Comparison of ENCODE assay signal across 13 cellular contexts in the genomic region with DNA sequence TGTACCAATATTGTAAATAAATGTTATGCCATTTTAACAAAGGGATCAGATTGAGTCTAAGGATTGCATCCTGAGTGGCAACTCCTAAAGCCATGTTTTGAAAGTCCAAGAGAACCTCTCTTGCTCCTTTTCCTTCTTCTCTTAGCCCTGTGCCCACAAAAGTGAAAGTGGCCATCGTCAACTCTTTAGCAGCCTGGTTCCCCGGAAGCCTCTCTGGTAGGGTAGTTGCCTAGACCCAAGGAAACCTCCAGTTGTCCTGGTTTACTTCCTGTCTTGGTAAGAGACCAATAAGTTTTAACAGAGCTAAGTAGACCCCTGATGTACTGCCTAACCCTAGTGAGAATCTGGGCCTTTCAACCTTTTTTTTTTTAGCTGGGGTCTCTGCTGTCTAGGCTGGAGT. TPM values are rescaled to one million over a fixed set of nuclear protein-coding genes. Genes with fewer than 3 reads are reported as not detected.
A peak's percentile ranks its signal among the peaks of the same experiment; 100 is the strongest.
DNase-seq lines count a peak whose midpoint lies in the region; ATAC-seq and TF ChIP-seq lines count a peak whose summit lies in the region.
"Had no signal": no experiment of that assay in that cellular context is flagged by ENCODE, and none has a peak within 500 bp of the region (broad histone marks: within the 10 kb centered on the region; RNA-seq: fewer than 3 reads in every experiment).

No MANE protein-coding gene starts in this region.

- TF ChIP-seq POLR2A in transverse colon (IDR thresholded peaks at IDR 0.05) (no peak), heart left ventricle (IDR thresholded peaks at IDR 0.05) (no peak)

- H3K27ac ChIP-seq in transverse colon (peak overlapping the region; percentile 52 to 74 (median 69)), heart left ventricle (no peak overlapping the region)
- H3K27ac ChIP-seq: lower lobe of right lung, neutrophil, sigmoid colon had no signal

- DNase-seq in activated naive CD4-positive, alpha-beta T cell treated with anti-CD3 and anti-CD28 coated beads, Interleukin-2, amount 10 ng/mL, durations not matched to agents 7 days and 5 days, result no peak
- no peak for DNase-seq in activated naive CD4-positive, alpha-beta T cell treated with anti-CD3 and anti-CD28 coated beads, Interleukin-2, amount 50 U/mL, for 16 hours
- DNase-seq in activated B cell treated with CpG ODN at 0.5 μM for 24 hours, result no peak
- DNase-seq in immature natural killer cell, result peak in 2 of 3 donors; percentile 37 to 38
- DNase-seq in transverse colon, result no peak
- no peak for DNase-seq in heart left ventricle
- no peak for DNase-seq in T1000 (lab: John Stamatoyannopoulos, UW)
- DNase-seq: GDM1, lower lobe of right lung, NCI-H1417, sigmoid colon had no signal

- no peaks in the 10 kb centered on the region for H3K27me3 ChIP-seq in transverse colon
- no peaks in the 10 kb centered on the region for H3K27me3 ChIP-seq in heart left ventricle

- peaks cover 22% of the 10 kb centered on the region for H3K4me1 Mint-ChIP-seq in activated naive CD4-positive, alpha-beta T cell treated with anti-CD3 and anti-CD28 coated beads, Interleukin-2, amount 10 ng/mL, durations not matched to agents 7 days and 5 days
- H3K4me1 Mint-ChIP-seq in activated B cell treated with CpG ODN at 0.5 μM for 24 hours (peaks cover 19% of the 10 kb centered on the region), immature natural killer cell (peaks cover 34 to 48% of the 10 kb centered on the region in 2 donors)

- 74% methylated on average over 2 of the region's 2 CpGs; no CpG with 5 or more reads in 1 of the 2 donors for WGBS in transverse colon (ENCODE audit: low coverage in 1 of 2), 2 donors
- 92 to 94% (median 93%) methylated on average over 2 of the region's 2 CpGs for WGBS in heart left ventricle, 4 donors

- H3K4me3 ChIP-seq in transverse colon (no peak overlapping the region), heart left ventricle (no peak overlapping the region)
- H3K4me3 ChIP-seq: lower lobe of right lung, sigmoid colon had no signal

- CTCF ChIA-PET in activated naive CD4-positive, alpha-beta T cell treated with anti-CD3 and anti-CD28 coated beads, Interleukin-2, amount 10 ng/mL, durations not matched to agents 7 days and 5 days (lab: Charles Lee), result interaction anchor here (1.7 kb wide), 1 partner anchor 9 kb away, joined by 4 read pairs; no protein-coding TSS in a partner anchor
- CTCF ChIA-PET in activated B cell treated with CpG ODN at 0.5 μM for 24 hours (lab: Charles Lee), result interaction anchor here (0.6 kb wide), 1 partner anchor 299 kb away, joined by 3 read pairs; no protein-coding TSS in a partner anchor

- H3K9me3 ChIP-seq in transverse colon (no peaks in the 10 kb centered on the region), heart left ventricle (no peaks in the 10 kb centered on the region)
- H3K9me3 ChIP-seq: lower lobe of right lung, neutrophil, sigmoid colon had no signal

- POLR2A ChIA-PET in activated B cell treated with CpG ODN at 0.5 μM for 24 hours (lab: Charles Lee), result interaction anchor here (0.8 kb wide), 1 partner anchor 10 kb away, joined by 3 read pairs; a partner anchor contains a TSS

- H3K4me1 ChIP-seq in transverse colon (peaks cover 0 to 33% (median 19%) of the 10 kb centered on the region in 4 donors), heart left ventricle (peaks cover 0 to 12% (median 0%) of the 10 kb centered on the region in 12 donors)
- H3K4me1 ChIP-seq: lower lobe of right lung, sigmoid colon had no signal

- H3K4me3 Mint-ChIP-seq in activated naive CD4-positive, alpha-beta T cell treated with anti-CD3 and anti-CD28 coated beads, Interleukin-2, amount 10 ng/mL, durations not matched to agents 7 days and 5 days, result no peak overlapping the region
- H3K4me3 Mint-ChIP-seq in activated B cell treated with CpG ODN at 0.5 μM for 24 hours (no peak overlapping the region), immature natural killer cell (peak overlapping the region; percentile 65 to 84 (median 78))

- in situ Hi-C loops in transverse colon (cut with MboI; ENCODE audit: low pct_ligation_motif_present in 1 of 4, low pct_unique_long_range_greater_than_20kb in 1 of 4, low sequenced_read_pairs in 3 of 4), result no loop called here

- TF ChIP-seq CTCF in activated B cell treated with CpG ODN at 0.5 μM for 24 hours (IDR thresholded peaks at IDR 0.05) (no peak), transverse colon (IDR thresholded peaks at IDR 0.05) (no peak), heart left ventricle (IDR thresholded peaks at IDR 0.05) (no peak)

- peaks cover 0 to 22% (median 10%) of the 10 kb centered on the region in 4 donors for H3K36me3 ChIP-seq in transverse colon
- H3K36me3 ChIP-seq in heart left ventricle, result peaks cover 5 to 52% (median 44%) of the 10 kb centered on the region in 9 donors

- H3K36me3 Mint-ChIP-seq in activated naive CD4-positive, alpha-beta T cell treated with anti-CD3 and anti-CD28 coated beads, Interleukin-2, amount 10 ng/mL, durations not matched to agents 7 days and 5 days, result peaks cover 40% of the 10 kb centered on the region
- H3K36me3 Mint-ChIP-seq in activated B cell treated with CpG ODN at 0.5 μM for 24 hours (ENCODE audit: low read depth), result peaks cover 34% of the 10 kb centered on the region
- H3K36me3 Mint-ChIP-seq in immature natural killer cell, result peaks cover 5 to 32% (median 27%) of the 10 kb centered on the region in 3 donors

- intact Hi-C loops in activated B cell treated with CpG ODN at 0.5 μM for 24 hours (cut with micrococcal nuclease) (loop anchor here (1.0 to 2.0 kb wide), 2 partner anchors 10 to 17 kb away; a partner anchor contains a TSS), transverse colon (cut with DNase I; ENCODE audit: low total_unique reads) (no loop called here), heart left ventricle (cut with DNase I) (no loop called here)

- no peaks in the 10 kb centered on the region for H3K9me3 Mint-ChIP-seq in activated naive CD4-positive, alpha-beta T cell treated with anti-CD3 and anti-CD28 coated beads, Interleukin-2, amount 10 ng/mL, durations not matched to agents 7 days and 5 days
- H3K9me3 Mint-ChIP-seq in activated B cell treated with CpG ODN at 0.5 μM for 24 hours, result no peaks in the 10 kb centered on the region
- H3K9me3 Mint-ChIP-seq in immature natural killer cell, result no peaks in the 10 kb centered on the region

- ATAC-seq in activated B cell treated with CpG ODN at 0.5 μM for 24 hours (ENCODE audit: low read depth), result peak; percentile 33
- no peak for ATAC-seq in GM18909 (IDR thresholded peaks at IDR 0.05; ENCODE audit: poor library complexity, unreplicated experiment)
- ATAC-seq in heart left ventricle, result no peak
- ATAC-seq: lower lobe of right lung had no signal

- peaks cover 11% of the 10 kb centered on the region for H3K27me3 Mint-ChIP-seq in activated naive CD4-positive, alpha-beta T cell treated with anti-CD3 and anti-CD28 coated beads, Interleukin-2, amount 10 ng/mL, durations not matched to agents 7 days and 5 days
- H3K27me3 Mint-ChIP-seq in activated B cell treated with CpG ODN at 0.5 μM for 24 hours (peaks cover 3% of the 10 kb centered on the region), immature natural killer cell (ENCODE audit: low read depth in 3 of 3) (peaks cover 6 to 7% (median 7%) of the 10 kb centered on the region in 3 donors)

- TF ChIP-seq EP300 in transverse colon (IDR thresholded peaks at IDR 0.05; ENCODE audit: low read depth), result no peak

- H3K27ac Mint-ChIP-seq in activated naive CD4-positive, alpha-beta T cell treated with anti-CD3 and anti-CD28 coated beads, Interleukin-2, amount 10 ng/mL, durations not matched to agents 7 days and 5 days, result peak overlapping the region; percentile 82
- peak overlapping the region; percentile 73 for H3K27ac Mint-ChIP-seq in activated B cell treated with CpG ODN at 0.5 μM for 24 hours
- peak overlapping the region; percentile 59 to 89 (median 82) for H3K27ac Mint-ChIP-seq in immature natural killer cell

RNA-seq across cellular contexts. Expression of a gene that starts 10.2 kb away (rescaled TPM):
- total RNA-seq in activated B cell treated with CpG ODN at 0.5 μM for 24 hours (0.18 TPM in 1 of 2 replicates, not detected in the other), transverse colon (100 to 1,000 TPM in 3 of 4 donors, 10 to 100 TPM in 1; 57.6 to 161 (median 116) TPM), heart left ventricle (10 to 100 TPM in 1 of 9 donors, 1 to 10 TPM in 6, under 1 TPM in 2; 0.80 to 12.5 (median 1.8) TPM)
- polyA plus RNA-seq in immature natural killer cell (not detected), heart left ventricle (1 to 10 TPM; 6.0 to 6.7 TPM)

RNA-seq across cellular contexts. Expression of a gene that starts 30.1 kb away (rescaled TPM):
- total RNA-seq in activated B cell treated with CpG ODN at 0.5 μM for 24 hours, result 1.9 and 2.2 TPM in 2 replicates
- under 1 TPM in 1 of 3 donors, not detected in 2; 0.48 TPM for polyA plus RNA-seq in immature natural killer cell
- total RNA-seq in transverse colon, result 10 to 100 TPM in 2 of 4 donors, 1 to 10 TPM in 1, under 1 TPM in 1; 0.40 to 15.0 (median 11.6) TPM
- total RNA-seq in heart left ventricle, result 1 to 10 TPM in 1 of 9 donors, under 1 TPM in 8; 0.14 to 1.6 (median 0.37) TPM
- polyA plus RNA-seq in heart left ventricle, result under 1 TPM; 0.34 to 0.36 TPM

Comparison
In these comparisons a context has a peak if more than half of its experiments do, and no peak if none do; other contexts are left out.
1. DNase-seq: peak in immature natural killer cell (2 of 3); none in activated naive CD4-positive, alpha-beta T cell treated with anti-CD3 and anti-CD28 coated beads, Interleukin-2, amount 10 ng/mL, durations not matched to agents 7 days and 5 days (single experiment), activated naive CD4-positive, alpha-beta T cell treated with anti-CD3 and anti-CD28 coated beads, Interleukin-2, amount 50 U/mL, for 16 hours (single experiment), activated B cell treated with CpG ODN at 0.5 μM for 24 hours (single experiment), transverse colon (single experiment), heart left ventricle (0 of 5) and T1000 (single experiment).
2. H3K4me3 Mint-ChIP-seq: peak in immature natural killer cell (5 of 5); none in activated naive CD4-positive, alpha-beta T cell treated with anti-CD3 and anti-CD28 coated beads, Interleukin-2, amount 10 ng/mL, durations not matched to agents 7 days and 5 days (single experiment) and activated B cell treated with CpG ODN at 0.5 μM for 24 hours (single experiment).
3. H3K27ac ChIP-seq: peak in transverse colon (4 of 4); none in heart left ventricle (0 of 12).
4. RNA of a gene that starts 10.2 kb away (total RNA-seq): 57.6 to 161 TPM in transverse colon; 0.80 to 12.5 TPM in heart left ventricle and 0.18 TPM in activated B cell treated with CpG ODN at 0.5 μM for 24 hours; every median in the first group is over 4 times any median in the second.
5. Peak in every context shown above with its lines, with median percentiles within 50 percentile points of each other: H3K27ac Mint-ChIP-seq.